Comparison of ENCODE assay signal across 9 cellular contexts in the genomic region with DNA sequence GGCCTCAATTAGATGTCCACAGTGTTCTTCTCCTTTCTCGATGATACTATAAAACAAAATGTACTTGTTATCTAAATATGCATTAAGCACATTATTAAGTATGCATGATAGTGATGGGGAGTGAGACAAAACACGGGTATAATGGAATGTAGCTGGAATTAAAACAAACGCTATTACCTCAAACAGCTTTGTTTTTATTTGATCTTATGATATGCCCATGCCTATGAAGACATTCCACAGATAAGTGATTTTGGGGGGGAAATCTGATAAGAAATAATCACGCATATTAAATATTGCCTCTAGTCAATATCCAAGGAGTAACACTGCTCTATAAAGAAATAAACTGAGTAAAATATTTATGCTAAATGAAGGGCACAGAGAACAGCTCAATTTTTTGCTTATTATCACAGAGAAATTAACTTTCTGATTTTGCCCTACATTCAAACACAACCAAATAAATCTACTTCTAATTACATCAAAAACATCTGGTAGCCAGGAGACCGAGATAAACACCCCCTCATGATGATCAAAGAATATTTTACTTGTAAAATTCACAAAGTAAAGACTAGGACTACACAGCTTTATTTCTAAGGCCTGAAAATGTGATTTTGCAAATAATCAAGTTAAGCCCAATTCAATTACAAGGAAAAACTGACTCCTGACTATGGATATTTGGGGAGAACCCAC. TPM values are rescaled to one million over a fixed set of nuclear protein-coding genes. Genes with fewer than 3 reads are reported as not detected.
DNase-seq lines count a peak whose midpoint lies in the region; ATAC-seq, FAIRE-seq and TF ChIP-seq lines count a peak whose summit lies in the region.
"Had no signal": no experiment of that assay in that cellular context is flagged by ENCODE, and none has a peak within 500 bp of the region (broad histone marks: within the 10 kb centered on the region; RNA-seq: fewer than 3 reads in every experiment).

No MANE protein-coding gene starts in this region.

- no peak for DNase-seq in stimulated activated naive CD8-positive, alpha-beta T cell treated with anti-CD3 and anti-CD28 coated beads, Interleukin-15, Interleukin-2, amounts not matched to agents 100 U/mL and 50 U/mL, for 24 hours
- DNase-seq in activated naive CD4-positive, alpha-beta T cell treated with anti-CD3 and anti-CD28 coated beads, Interleukin-2, amount 50 U/mL, for 72 hours (ENCODE audit: low spot score in 2 of 2): no peak
- no peak for DNase-seq in mesothelial cell of epicardium (ENCODE audit: low spot score in 2 of 2, unreplicated experiment in 2 of 2)
- DNase-seq in HTR-8/SVneo (ENCODE audit: insufficient read length, low spot score): no peak
- no peak for DNase-seq in cortex of kidney (lab: John Stamatoyannopoulos, UW)
- no peak for DNase-seq in NCI-H345 (lab: John Stamatoyannopoulos, UW)
- no peak for DNase-seq in OCI-M2 (lab: John Stamatoyannopoulos, UW; ENCODE audit: unreplicated experiment)
- DNase-seq: NCI-H1048 had no signal

- no peak for ATAC-seq in stimulated activated naive CD8-positive, alpha-beta T cell treated with anti-CD3 and anti-CD28 coated beads, Interleukin-15, Interleukin-2, amounts not matched to agents 100 U/mL and 50 U/mL, for 24 hours
- no peak for ATAC-seq in activated naive CD4-positive, alpha-beta T cell treated with anti-CD3 and anti-CD28 coated beads, Interleukin-2, amount 50 U/mL, for 72 hours

- peaks cover 45% of the 10 kb centered on the region for H3K4me1 Mint-ChIP-seq in stimulated activated naive CD8-positive, alpha-beta T cell treated with anti-CD3 and anti-CD28 coated beads, Interleukin-15, Interleukin-2, amounts not matched to agents 100 ng/mL and 50 ng/mL, for 24 hours (ENCODE audit: low read depth)
- peaks cover 28% of the 10 kb centered on the region for H3K4me1 Mint-ChIP-seq in mesothelial cell of epicardium

- no peaks in the 10 kb centered on the region for H3K9me3 Mint-ChIP-seq in stimulated activated naive CD8-positive, alpha-beta T cell treated with anti-CD3 and anti-CD28 coated beads, Interleukin-15, Interleukin-2, amounts not matched to agents 100 ng/mL and 50 ng/mL, for 24 hours
- no peaks in the 10 kb centered on the region for H3K9me3 Mint-ChIP-seq in activated naive CD4-positive, alpha-beta T cell treated with anti-CD3 and anti-CD28 coated beads, Interleukin-2, amount 50 U/mL, for 72 hours
- no peaks in the 10 kb centered on the region for H3K9me3 Mint-ChIP-seq in mesothelial cell of epicardium

- peak overlapping the region; percentile 61 for H3K27ac Mint-ChIP-seq in stimulated activated naive CD8-positive, alpha-beta T cell treated with anti-CD3 and anti-CD28 coated beads, Interleukin-15, Interleukin-2, amounts not matched to agents 100 ng/mL and 50 ng/mL, for 24 hours
- peak overlapping the region; percentile 92 to 94 for H3K27ac Mint-ChIP-seq in activated naive CD4-positive, alpha-beta T cell treated with anti-CD3 and anti-CD28 coated beads, Interleukin-2, amount 50 U/mL, for 72 hours
- peak overlapping the region; percentile 23 for H3K27ac Mint-ChIP-seq in mesothelial cell of epicardium

- no peak for TF ChIP-seq CTCF in mesothelial cell of epicardium (IDR thresholded peaks at IDR 0.05; ENCODE audit: unreplicated experiment)

- H3K27me3 Mint-ChIP-seq in stimulated activated naive CD8-positive, alpha-beta T cell treated with anti-CD3 and anti-CD28 coated beads, Interleukin-15, Interleukin-2, amounts not matched to agents 100 ng/mL and 50 ng/mL, for 24 hours: no peaks in the 10 kb centered on the region
- H3K27me3 Mint-ChIP-seq in mesothelial cell of epicardium (ENCODE audit: low read depth): no peaks in the 10 kb centered on the region

- H3K4me3 Mint-ChIP-seq in stimulated activated naive CD8-positive, alpha-beta T cell treated with anti-CD3 and anti-CD28 coated beads, Interleukin-15, Interleukin-2, amounts not matched to agents 100 ng/mL and 50 ng/mL, for 24 hours: peak overlapping the region; percentile 98
- H3K4me3 Mint-ChIP-seq in mesothelial cell of epicardium: peak overlapping the region; percentile 79

- FAIRE-seq in HTR-8/SVneo (lab: Jason Lieb, UNC): no peak

- H3K36me3 Mint-ChIP-seq in stimulated activated naive CD8-positive, alpha-beta T cell treated with anti-CD3 and anti-CD28 coated beads, Interleukin-15, Interleukin-2, amounts not matched to agents 100 ng/mL and 50 ng/mL, for 24 hours (ENCODE audit: low read depth): peaks cover 38% of the 10 kb centered on the region
- H3K36me3 Mint-ChIP-seq in activated naive CD4-positive, alpha-beta T cell treated with anti-CD3 and anti-CD28 coated beads, Interleukin-2, amount 50 U/mL, for 72 hours: peaks cover 17 to 45% of the 10 kb centered on the region in 2 donors
- H3K36me3 Mint-ChIP-seq in mesothelial cell of epicardium: peaks cover 17% of the 10 kb centered on the region

RNA-seq across cellular contexts. Expression of gene COX17, which starts 1.9 kb away (rescaled TPM):
- total RNA-seq in activated naive CD4-positive, alpha-beta T cell treated with anti-CD3 and anti-CD28 coated beads, Interleukin-2, amount 50 U/mL, for 72 hours: 10 to 100 TPM; 76.2 to 78.2 TPM
- 16.0 to 18.1 TPM (median 17.3 TPM) in 3 replicates for total RNA-seq in mesothelial cell of epicardium

RNA-seq across cellular contexts. Expression of gene POPDC2, which starts 14.9 kb away (rescaled TPM):
- total RNA-seq in activated naive CD4-positive, alpha-beta T cell treated with anti-CD3 and anti-CD28 coated beads, Interleukin-2, amount 50 U/mL, for 72 hours: 1 to 10 TPM in 1 of 2 donors, under 1 TPM in 1; 0.73 to 1.9 TPM
- total RNA-seq in mesothelial cell of epicardium: 3.4 to 3.5 TPM (median 3.5 TPM) in 3 replicates

RNA-seq across cellular contexts. Expression of gene CFAP91, which starts 27.5 kb away (rescaled TPM):
- total RNA-seq in activated naive CD4-positive, alpha-beta T cell treated with anti-CD3 and anti-CD28 coated beads, Interleukin-2, amount 50 U/mL, for 72 hours: under 1 TPM; 0.25 to 0.68 TPM
- total RNA-seq in mesothelial cell of epicardium: 7.1 to 10.9 TPM (median 8.7 TPM) in 3 replicates

Comparison
In these comparisons a context has a peak if more than half of its experiments do, and no peak if none do; other contexts are left out.
1. H3K27ac Mint-ChIP-seq: peak in every context shown above with its lines; median percentile 93 in activated naive CD4-positive, alpha-beta T cell treated with anti-CD3 and anti-CD28 coated beads, Interleukin-2, amount 50 U/mL, for 72 hours; 61 in stimulated activated naive CD8-positive, alpha-beta T cell treated with anti-CD3 and anti-CD28 coated beads, Interleukin-15, Interleukin-2, amounts not matched to agents 100 ng/mL and 50 ng/mL, for 24 hours; 23 in mesothelial cell of epicardium.